ENCODE assay signal across 8 cellular contexts in the genomic region with DNA sequence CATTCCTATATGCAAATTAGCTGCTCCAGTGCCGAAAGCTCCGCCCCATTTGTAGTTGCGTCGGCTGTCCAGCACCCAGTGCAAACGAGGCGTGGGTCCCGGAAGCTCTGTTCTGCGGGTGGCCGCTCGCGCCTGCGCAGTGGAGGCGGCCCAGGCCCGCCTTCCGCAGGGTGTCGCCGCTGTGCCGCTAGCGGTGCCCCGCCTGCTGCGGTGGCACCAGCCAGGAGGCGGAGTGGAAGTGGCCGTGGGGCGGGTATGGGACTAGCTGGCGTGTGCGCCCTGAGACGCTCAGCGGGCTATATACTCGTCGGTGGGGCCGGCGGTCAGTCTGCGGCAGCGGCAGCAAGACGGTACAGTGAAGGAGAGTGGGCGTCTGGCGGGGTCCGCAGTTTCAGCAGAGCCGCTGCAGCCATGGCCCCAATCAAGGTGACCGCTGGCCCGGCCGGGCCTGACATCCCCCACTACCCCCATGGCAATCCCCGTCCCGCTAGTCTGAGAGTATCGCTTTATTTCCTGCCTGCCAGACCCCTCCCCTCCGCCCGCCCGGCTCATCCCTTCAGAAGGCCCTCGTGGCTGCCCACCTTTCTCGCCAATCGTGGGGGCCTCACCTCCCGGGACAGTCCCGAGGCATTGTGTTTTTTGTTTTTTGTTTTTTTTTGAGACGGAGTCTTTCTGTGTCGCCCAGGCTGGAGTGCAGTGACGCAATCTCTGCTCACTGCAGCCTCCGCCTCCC. TPM values are rescaled to one million over a fixed set of nuclear protein-coding genes. Genes with fewer than 3 reads are reported as not detected.
DNase-seq lines count a peak whose midpoint lies in the region; ATAC-seq, FAIRE-seq and TF ChIP-seq lines count a peak whose summit lies in the region.

A gene (plus strand): TSS at position 161 of the 733 bp plus-strand sequence. CDS start 95 bp downstream, at position 256.

- DNase-seq in NCI-H1930 (lab: John Stamatoyannopoulos, UW) (peak; percentile 95 to 96), anterior cingulate cortex (lab: John Stamatoyannopoulos, UW) (peak; percentile 82 to 98 (median 95)), left ventricle myocardium superior (peak; percentile 98), psoas muscle (peak; percentile 97 to 99), urothelium cell line (ENCODE audit: low spot score) (peak; percentile 96)

- intact Hi-C loops in T-helper 2 cell treated with Interferon-gamma antibody and Interleukin-4, amounts not matched to agents 100 ng/mL and 5 ng/mL, for 36 hours (cut with micrococcal nuclease), result loop anchor here (1.0 to 2.0 kb wide), 7 partner anchors 13 to 479 kb away; a partner anchor contains a TSS
- intact Hi-C loops in left ventricle myocardium superior (cut with micrococcal nuclease) (no loop called here), psoas muscle (cut with DNase I) (loop anchor here in 1 of 2 donors (2.0 kb wide), 1 partner anchor 37 kb away; no protein-coding TSS in a partner anchor)

- ATAC-seq in GM18502 (IDR thresholded peaks at IDR 0.05; ENCODE audit: poor library complexity, unreplicated experiment) (peak; percentile 75), HG02943 (IDR thresholded peaks at IDR 0.05; ENCODE audit: low read depth, unreplicated experiment) (peak; percentile 60), left ventricle myocardium superior (peak; percentile 90), psoas muscle (peak; percentile 88 to 91 (median 88))

- H3K4me1 ChIP-seq in psoas muscle, result peaks cover 17% of the 10 kb centered on the region

- WGBS in psoas muscle, 3 donors, result 0 to 1% (median 1%) methylated on average over 47 to 57 of the region's 57 CpGs

- H3K27ac ChIP-seq in psoas muscle, result peak within 1 kb of the TSS; percentile 99

- H3K36me3 ChIP-seq in psoas muscle (ENCODE audit: insufficient read depth in 1 of 2, low read depth in 1 of 2), result peaks cover 8 to 46% of the 10 kb centered on the region in 2 donors

- FAIRE-seq in urothelium cell line (lab: Jason Lieb, UNC), result peak; percentile 93

- no peaks in the 10 kb centered on the region for H3K9me3 ChIP-seq in psoas muscle

- H3K27me3 ChIP-seq in psoas muscle (ENCODE audit: insufficient read depth in 3 of 3, low read length in 2 of 3), result no peaks in the 10 kb centered on the region

- peak; percentile 38 for TF ChIP-seq CTCF in psoas muscle (IDR thresholded peaks at IDR 0.05)

- peak within 1 kb of the TSS; percentile 86 for H3K4me3 ChIP-seq in psoas muscle

RNA-seq across cellular contexts. Expression of the gene that starts here (rescaled TPM):
- total RNA-seq in T-helper 2 cell treated with Interferon-gamma antibody and Interleukin-4, amounts not matched to agents 100 ng/mL and 5 ng/mL, for 36 hours, result 114 and 119 TPM in 2 replicates
- total RNA-seq in left ventricle myocardium superior (362 TPM), psoas muscle (100 to 1,000 TPM; 122 to 178 (median 156) TPM)
- polyA plus RNA-seq in psoas muscle, result 100 to 1,000 TPM; 304 to 323 (median 321) TPM

Comparison
In these comparisons a context has a peak if more than half of its experiments do, and no peak if none do; other contexts are left out.
1. Peak in every context shown above with its lines: DNase-seq, ATAC-seq, H3K4me3 ChIP-seq and H3K27ac ChIP-seq.